In genomic region chr10:31912898-31913847, GRCh38 we compare ENCODE assay signal across 12 cellular contexts. TPM values are rescaled to one million over a fixed set of nuclear protein-coding genes. Genes with fewer than 3 reads are reported as not detected.
DNase-seq lines count a peak whose midpoint lies in the region; ATAC-seq and TF ChIP-seq lines count a peak whose summit lies in the region.
"Had no signal": no experiment of that assay in that cellular context is flagged by ENCODE, and none has a peak within 500 bp of the region (broad histone marks: within the 10 kb centered on the region; RNA-seq: fewer than 3 reads in every experiment).

No MANE protein-coding gene starts in this region.

- H3K4me3 ChIP-seq in AG04450 (ENCODE audit: low read depth, low read length) (peak overlapping the region; percentile 23), cardiac fibroblast (replicated peaks in 1 of 2; ENCODE audit: low read depth in 2 of 2, low read length in 2 of 2) (no peak overlapping the region), mesenchymal stem cell (ENCODE audit: insufficient read depth in 1 of 2, low read depth in 1 of 2, low read length in 2 of 2) (peak overlapping the region in 1 of 2 experiments; percentile 60)
- H3K4me3 ChIP-seq: colonic mucosa had no signal

- H4K91ac ChIP-seq in mesenchymal stem cell (ENCODE audit: low read length), result no peak overlapping the region

- peak overlapping the region; percentile 49 for H3K9ac ChIP-seq in mesenchymal stem cell (ENCODE audit: low read length)

- no peak overlapping the region for H3K27ac ChIP-seq in AG04450 (ENCODE audit: low read depth, low read length)
- H3K27ac ChIP-seq in KOPT-K1 (ENCODE audit: low read depth, low read length, poor library complexity, severe bottlenecking), result peak overlapping the region; percentile 56
- no peak overlapping the region for H3K27ac ChIP-seq in mesenchymal stem cell (ENCODE audit: low read length, poor library complexity, severe bottlenecking)
- H3K27ac ChIP-seq: colonic mucosa had no signal

- H2BK120ac ChIP-seq in mesenchymal stem cell (ENCODE audit: low read depth, low read length), result no peak overlapping the region

- TF ChIP-seq CTCF in AG04450 (IDR thresholded peaks at IDR 0.05; ENCODE audit: low read depth, low read length) (no peak), cardiac fibroblast (IDR thresholded peaks at IDR 0.05; ENCODE audit: low read depth, low read length) (no peak)

- peaks cover 2% of the 10 kb centered on the region for H3K4me1 ChIP-seq in mesenchymal stem cell (ENCODE audit: control insufficient read depth, insufficient read depth, low read depth, low read length)
- H3K4me1 ChIP-seq: colonic mucosa had no signal

- H2AK5ac ChIP-seq in mesenchymal stem cell (ENCODE audit: low read length, severe bottlenecking), result peak overlapping the region; percentile 31

- H3K4me2 ChIP-seq in mesenchymal stem cell (ENCODE audit: low read length, poor library complexity, severe bottlenecking), result no peak overlapping the region

- H3K9me3 ChIP-seq in AG04450 (ENCODE audit: control insufficient read depth, insufficient read depth, low read length), result no peaks in the 10 kb centered on the region
- no peaks in the 10 kb centered on the region for H3K9me3 ChIP-seq in KOPT-K1 (ENCODE audit: insufficient read depth, low read length, poor library complexity, severe bottlenecking)
- H3K9me3 ChIP-seq in mesenchymal stem cell (ENCODE audit: control insufficient read depth, low read length), result no peaks in the 10 kb centered on the region
- H3K9me3 ChIP-seq: colonic mucosa had no signal

- no peak overlapping the region for H4K8ac ChIP-seq in mesenchymal stem cell (ENCODE audit: low read length)

- DNase-seq in AG04450 (ENCODE audit: low read depth, low spot score) (no peak), cardiac fibroblast (ENCODE audit: low read depth in 2 of 2) (peak; percentile 21 to 46), mesenchymal stem cell (peak; percentile 41), COLO829 (ENCODE audit: low spot score) (no peak)
- DNase-seq: activated CD8-positive, alpha-beta memory T cell treated with anti-CD3 and anti-CD28 coated beads, Interleukin-2, amount 50 U/mL, for 4 hours; CD4-positive, CD25-positive, alpha-beta regulatory T cell; colonic mucosa; NCI-H187 treated with DMSO at 0.1 percent for 48 hours had no signal

- H3K79me1 ChIP-seq in mesenchymal stem cell (replicated peaks; ENCODE audit: low read length, poor library complexity, severe bottlenecking), result peaks cover 17% of the 10 kb centered on the region

- H3K23ac ChIP-seq in mesenchymal stem cell (ENCODE audit: low read length in 2 of 2), result no peak overlapping the region

- H3K36me3 ChIP-seq in KOPT-K1 (ENCODE audit: insufficient read depth, low read length) (peaks cover 5% of the 10 kb centered on the region), mesenchymal stem cell (ENCODE audit: control insufficient read depth in 1 of 2, insufficient read depth in 2 of 2, low read depth in 1 of 2, low read length in 2 of 2) (peaks cover 0 to 8% of the 10 kb centered on the region in 2 experiments)
- H3K36me3 ChIP-seq: colonic mucosa had no signal

- H2BK12ac ChIP-seq in mesenchymal stem cell (ENCODE audit: low read length in 2 of 2), result no peak overlapping the region

- no peak overlapping the region for H2BK15ac ChIP-seq in mesenchymal stem cell (ENCODE audit: low read depth, poor library complexity, severe bottlenecking)

- H3K4ac ChIP-seq in mesenchymal stem cell (ENCODE audit: low read depth in 1 of 2, low read length in 2 of 2), result no peak overlapping the region

- H3K18ac ChIP-seq in mesenchymal stem cell (ENCODE audit: low read depth in 1 of 2, low read length in 2 of 2), result peak overlapping the region; percentile 34 to 60

- no peak overlapping the region for H2BK5ac ChIP-seq in mesenchymal stem cell (ENCODE audit: low read depth, low read length, poor library complexity, severe bottlenecking)

- H3K27me3 ChIP-seq in AG04450 (ENCODE audit: control insufficient read depth, insufficient read depth, low read length) (no peaks in the 10 kb centered on the region), mesenchymal stem cell (ENCODE audit: control insufficient read depth in 1 of 2, insufficient read depth in 1 of 2, low read length in 2 of 2) (no peaks in the 10 kb centered on the region)
- H3K27me3 ChIP-seq: colonic mucosa had no signal

- POLR2A ChIA-PET in AG04450 (lab: Yijun Ruan, JAX), result interaction anchor here (0.7 kb wide), 1 partner anchor 261 kb away, joined by 15 read pairs; no protein-coding TSS in a partner anchor

- 87% methylated on average over 9 of the region's 10 CpGs for WGBS in mesenchymal stem cell

- no peak overlapping the region for H2AFZ ChIP-seq in mesenchymal stem cell (ENCODE audit: low read depth, low read length)

- H3K14ac ChIP-seq in mesenchymal stem cell (ENCODE audit: low read length in 2 of 2), result no peak overlapping the region

- CTCF ChIA-PET in AG04450 (lab: Charles Lee), result interaction anchor here (1.3 kb wide), 1 partner anchor 51 kb away, joined by 5 read pairs; no protein-coding TSS in a partner anchor

- no peak for ATAC-seq in GM21360 (IDR thresholded peaks at IDR 0.05; ENCODE audit: unreplicated experiment)
- no peak for ATAC-seq in GM21515 (IDR thresholded peaks at IDR 0.05; ENCODE audit: unreplicated experiment)
- ATAC-seq in HG02885 (IDR thresholded peaks at IDR 0.05; ENCODE audit: poor library complexity, unreplicated experiment), result no peak

RNA-seq across cellular contexts. Expression of gene ARHGAP12, which starts 15.5 kb away (rescaled TPM):
- 19.2 and 26.3 TPM in 2 replicates for polyA plus RNA-seq in AG04450 (2011; rRNA removed)
- 22.5 and 41.6 TPM in 2 replicates for polyA minus RNA-seq in AG04450 (2011; rRNA and poly(A)+ RNA removed)
- polyA plus RNA-seq in mesenchymal stem cell (2013, experiment 1 of 2), result 20.8 TPM
- 20.0 TPM for polyA plus RNA-seq in mesenchymal stem cell (2013, experiment 2 of 2)

Comparison
In these comparisons a context has a peak if more than half of its experiments do, and no peak if none do; other contexts are left out.
1. DNase-seq: peak in cardiac fibroblast (2 of 2) and mesenchymal stem cell (single experiment); none in AG04450 (single experiment) and COLO829 (single experiment).